ENCODE assay signal across 8 cellular contexts in the genomic region with DNA sequence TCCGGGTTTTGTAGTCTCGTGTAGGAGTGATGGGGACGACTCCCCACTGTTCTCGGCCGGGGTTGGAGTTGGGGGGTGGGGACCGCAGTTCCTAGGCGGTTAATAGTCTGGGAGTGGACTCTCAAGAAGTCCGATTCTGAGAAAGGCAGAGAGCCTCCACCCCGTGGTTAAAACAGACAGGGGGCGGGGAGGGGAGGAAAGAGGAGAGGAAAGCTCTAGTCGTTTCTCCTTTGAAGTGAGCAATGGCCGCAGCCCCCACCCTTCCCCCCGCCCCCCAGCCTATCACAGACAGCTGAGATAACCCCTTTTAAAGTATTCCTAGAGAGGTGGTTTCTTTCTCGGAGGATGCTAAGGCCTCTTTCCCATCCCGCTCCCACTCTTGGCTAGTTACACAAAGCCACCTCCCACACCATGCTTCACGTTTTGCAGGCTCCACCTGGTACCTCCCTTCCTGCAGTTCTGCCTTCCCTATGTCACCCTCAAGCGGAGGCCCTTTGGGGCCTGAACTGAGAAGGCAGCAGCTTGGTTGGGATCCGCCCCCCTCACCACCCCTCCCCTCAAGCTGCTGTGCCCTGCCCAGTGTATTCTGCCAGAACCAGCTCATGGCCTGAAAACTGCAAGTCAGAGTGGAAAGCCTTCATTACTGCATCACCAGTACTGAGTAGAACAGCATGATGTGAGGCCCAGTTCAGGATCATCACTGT. TPM values are rescaled to one million over a fixed set of nuclear protein-coding genes. Genes with fewer than 3 reads are reported as not detected.
DNase-seq lines count a peak whose midpoint lies in the region; ATAC-seq and TF ChIP-seq lines count a peak whose summit lies in the region.

No MANE protein-coding gene starts in this region.

- no peak overlapping the region for H3K4me3 ChIP-seq in endocrine pancreas (ENCODE audit: control insufficient read depth, insufficient read depth, low read length)
- peak overlapping the region; percentile 96 for H3K4me3 ChIP-seq in mucosa of stomach (ENCODE audit: low read length)

- no peak for TF ChIP-seq CTCF in GM10248 (IDR thresholded peaks at IDR 0.05; ENCODE audit: control extremely low read depth, extremely low read depth, low read depth, missing control alignments)

- ATAC-seq in sciatic nerve = no peak

- CTCF ChIA-PET in GM10248 (lab: Yijun Ruan, JAX) = interaction anchor here (0.8 to 8.1 kb wide), 12 partner anchors 13 to 429 kb away, joined by 3 to 130 read pairs (median 4); a partner anchor contains a TSS

- H3K9ac ChIP-seq in endocrine pancreas (ENCODE audit: control insufficient read depth, insufficient read depth, low read length) (peak overlapping the region; percentile 23), mucosa of stomach (ENCODE audit: low read length) (peak overlapping the region; percentile 33)

- H3K36me3 ChIP-seq in endocrine pancreas (ENCODE audit: control insufficient read depth, insufficient read depth, low read length) (peaks cover 7% of the 10 kb centered on the region), mucosa of stomach (ENCODE audit: control insufficient read depth, insufficient read depth, low read length) (peaks cover 15% of the 10 kb centered on the region)

- no peaks in the 10 kb centered on the region for H3K27me3 ChIP-seq in endocrine pancreas (ENCODE audit: control insufficient read depth, insufficient read depth, low read length)
- H3K27me3 ChIP-seq in mucosa of stomach (ENCODE audit: control insufficient read depth, insufficient read depth, low read length) = no peaks in the 10 kb centered on the region

- H3K4me1 ChIP-seq in endocrine pancreas (ENCODE audit: control insufficient read depth, insufficient read depth, low read length) (peaks cover 4% of the 10 kb centered on the region), mucosa of stomach (ENCODE audit: control insufficient read depth, insufficient read depth, low read length) (peaks cover 17% of the 10 kb centered on the region)

- intact Hi-C loops in sciatic nerve (cut with DNase I) = no loop called here

- POLR2A ChIA-PET in GM10248 (lab: Yijun Ruan, JAX) = interaction anchor here (0.5 to 3.3 kb wide), 10 partner anchors 15 to 382 kb away, joined by 3 to 89 read pairs (median 8); a partner anchor contains a TSS

- H3K9me3 ChIP-seq in endocrine pancreas (ENCODE audit: control insufficient read depth, low read length) (no peaks in the 10 kb centered on the region), mucosa of stomach (ENCODE audit: control insufficient read depth, low read length) (no peaks in the 10 kb centered on the region)

- DNase-seq in DMS53 treated with DMSO at 0.1 percent for 48 hours (lab: John Stamatoyannopoulos, UW; ENCODE audit: unreplicated experiment) (peak; percentile 52), NCI-H128 (lab: John Stamatoyannopoulos, UW; ENCODE audit: unreplicated experiment) (peak; percentile 60), stromal cell of bone marrow (ENCODE audit: low read depth) (peak; percentile 83), GM10248 (ENCODE audit: extremely low spot score) (no peak), sciatic nerve (ENCODE audit: low spot score) (no peak)
- DNase-seq in activated CD4-positive, alpha-beta T cell treated with anti-CD3 and anti-CD28 coated beads, Interleukin-2, amount 50 U/mL, for 48 hours = peak; percentile 80 to 86

RNA-seq across cellular contexts. Expression of a gene that starts 0.9 kb away (rescaled TPM):
- total RNA-seq in sciatic nerve = 70.1 TPM

RNA-seq across cellular contexts. Expression of a gene that starts 1.7 kb away (rescaled TPM):
- total RNA-seq in sciatic nerve = 0.71 TPM

RNA-seq across cellular contexts. Expression of a gene that starts 12.1 kb away (rescaled TPM):
- total RNA-seq in sciatic nerve = 7.1 TPM

RNA-seq across cellular contexts. Expression of a gene that starts 14.5 kb away (rescaled TPM):
- total RNA-seq in sciatic nerve = 233 TPM

RNA-seq across cellular contexts. Expression of a gene that starts 20.3 kb away (rescaled TPM):
- total RNA-seq in sciatic nerve = 12.3 TPM

Comparison
In these comparisons a context has a peak if more than half of its experiments do, and no peak if none do; other contexts are left out.
1. DNase-seq: peak in DMS53 treated with DMSO at 0.1 percent for 48 hours (single experiment), NCI-H128 (single experiment), activated CD4-positive, alpha-beta T cell treated with anti-CD3 and anti-CD28 coated beads, Interleukin-2, amount 50 U/mL, for 48 hours (2 of 2) and stromal cell of bone marrow (single experiment); none in GM10248 (single experiment) and sciatic nerve (single experiment).